In genomic region chr13:100860866-100861265, GRCh38 we compare ENCODE assay signal across 1 cellular context.
TF ChIP-seq lines count a peak whose summit lies in the region.

No MANE protein-coding gene starts in this region.

TF ChIP-seq in IMR-90, 13 proteins besides CTCF, POLR2A, EP300 and RAD21 (continued from another document):
- TF ChIP-seq RFX5 (IDR thresholded peaks at IDR 0.05; ENCODE audit: low read depth, low read length) = no peak
- no peak for TF ChIP-seq FOS (IDR thresholded peaks at IDR 0.05; ENCODE audit: low read depth, low read length)
- TF ChIP-seq RCOR1 (IDR thresholded peaks at IDR 0.05; ENCODE audit: insufficient replicate concordance, low read length) = no peak
- TF ChIP-seq CHD1 (IDR thresholded peaks at IDR 0.05; ENCODE audit: low read depth, low read length) = no peak
- TF ChIP-seq BHLHE40 (IDR thresholded peaks at IDR 0.05; ENCODE audit: low read depth, low read length) = no peak
- TF ChIP-seq MAFK (IDR thresholded peaks at IDR 0.05; ENCODE audit: low read depth, low read length) = no peak
- no peak for TF ChIP-seq SMC3 (IDR thresholded peaks at IDR 0.05; ENCODE audit: low read depth, low read length)
